In genomic region chr13:21698975-21699679, GRCh38 we compare ENCODE assay signal across 28 cellular contexts. TPM values are rescaled to one million over a fixed set of nuclear protein-coding genes. Genes with fewer than 3 reads are reported as not detected.
DNase-seq lines count a peak whose midpoint lies in the region; ATAC-seq, FAIRE-seq and TF ChIP-seq lines count a peak whose summit lies in the region.
"Had no signal": no experiment of that assay in that cellular context is flagged by ENCODE, and none has a peak within 500 bp of the region (broad histone marks: within the 10 kb centered on the region; RNA-seq: fewer than 3 reads in every experiment).

No MANE protein-coding gene starts in this region.

- H3K4ac ChIP-seq in IMR-90 (ENCODE audit: low read depth, low read length), result no peak overlapping the region

- no peak overlapping the region for H3K56ac ChIP-seq in IMR-90 (ENCODE audit: extremely low read depth, insufficient read depth, low read length)

- no peak for TF ChIP-seq POLR2A in IMR-90 (IDR thresholded peaks at IDR 0.05; ENCODE audit: low read depth, low read length)

- 0 out of 2 replicates have a peak, but pooled peaks cover 1% of the 10 kb centered on the region for H3K36me3 ChIP-seq in IMR-90 (ENCODE audit: control insufficient read depth, insufficient read depth, low read length)
- H3K36me3 ChIP-seq in kidney (ENCODE audit: control insufficient read depth in 1 of 2, insufficient read depth in 2 of 2, low read length in 2 of 2), result peaks cover 0 to 3% of the 10 kb centered on the region in 2 donors
- no peaks in the 10 kb centered on the region for H3K36me3 ChIP-seq in upper lobe of right lung
- H3K36me3 ChIP-seq: Peyer's patch had no signal

- H4K5ac ChIP-seq in IMR-90 (ENCODE audit: low read depth, low read length), result no peak overlapping the region

- H4K8ac ChIP-seq in IMR-90 (ENCODE audit: low read depth in 2 of 2, low read length in 2 of 2), result no peak overlapping the region

- ATAC-seq in IMR-90 (ENCODE audit: low read depth) (no peak), upper lobe of right lung (peak; percentile 64), HG02884 (IDR thresholded peaks at IDR 0.05; ENCODE audit: unreplicated experiment) (no peak)
- ATAC-seq: HCT116, HepG2, K562, SK-N-SH treated with all-trans-retinoic acid at 6 μM for 48 hours had no signal

- H3K4me3 ChIP-seq in IMR-90 (ENCODE audit: insufficient read depth, low read depth, low read length) (no peak overlapping the region), kidney (ENCODE audit: low read length in 2 of 2) (no peak overlapping the region), upper lobe of right lung (no peak overlapping the region)
- H3K4me3 ChIP-seq: K562, Peyer's patch had no signal

- H3K18ac ChIP-seq in IMR-90 (ENCODE audit: low read depth, low read length), result no peak overlapping the region

- no peaks in the 10 kb centered on the region; the same call in 1 of the 2 replicates for H3K4me1 ChIP-seq in IMR-90 (ENCODE audit: control insufficient read depth, insufficient read depth, low read length)
- H3K4me1 ChIP-seq in kidney (ENCODE audit: control insufficient read depth in 1 of 2, insufficient read depth in 1 of 2, low read depth in 1 of 2, low read length in 2 of 2), result peaks cover 3 to 5% of the 10 kb centered on the region in 2 donors
- H3K4me1 ChIP-seq in upper lobe of right lung, result no peaks in the 10 kb centered on the region
- H3K4me1 ChIP-seq: Peyer's patch had no signal

- H2AK5ac ChIP-seq in IMR-90 (ENCODE audit: low read depth, low read length), result no peak overlapping the region

- H3K9me3 Mint-ChIP-seq in CD14-positive monocyte, result peaks cover 0 to 2% (median 0%) of the 10 kb centered on the region in 7 donors
- H3K9me3 Mint-ChIP-seq: CD4-positive, alpha-beta memory T cell had no signal

- DNase-seq in NOMO-1 treated with DMSO at 0.1 percent for 48 hours (lab: John Stamatoyannopoulos, UW; ENCODE audit: unreplicated experiment) (peak; percentile 49), NOMO-1 treated with dmso at 0.1 percent for 144 hours (lab: John Stamatoyannopoulos, UW; ENCODE audit: unreplicated experiment) (no peak), IMR-90 (no peak), kidney (no peak), upper lobe of right lung (no peak), CD14-positive monocyte (ENCODE audit: low spot score) (no peak)
- DNase-seq: CD4-positive, alpha-beta memory T cell; COR-L47; DMS79; GF-D8; MV-4-11; NCI-H1105; NCI-H1436 treated with DMSO at 0.1 percent for 48 hours; NCI-H187 treated with DMSO at 0.1 percent for 48 hours; NCI-H2107; NCI-H446 treated with DMSO at 0.1 percent for 48 hours; NCI-H69; OCI-M1; Peyer's patch had no signal

- in situ Hi-C loops in IMR-90 (cut with MboI; ENCODE audit: low sequenced_read_pairs), result no loop called here

- no peak overlapping the region for H3K27ac Mint-ChIP-seq in CD14-positive monocyte

- H4K91ac ChIP-seq in IMR-90 (ENCODE audit: insufficient read depth, low read depth, low read length), result no peak overlapping the region

- no peaks in the 10 kb centered on the region for H3K36me3 Mint-ChIP-seq in CD14-positive monocyte

- H3K27me3 ChIP-seq in IMR-90 (ENCODE audit: control insufficient read depth, insufficient read depth, low read length) (peaks cover 4% of the 10 kb centered on the region; the same call in 1 of the 2 replicates), upper lobe of right lung (no peaks in the 10 kb centered on the region)
- H3K27me3 ChIP-seq: Peyer's patch had no signal

- H3K9ac ChIP-seq in IMR-90 (ENCODE audit: low read depth, low read length) (no peak overlapping the region), kidney (ENCODE audit: low read length in 2 of 2) (peak overlapping the region in 1 of 2 donors; percentile 38)

- CTCF ChIA-PET in IMR-90 (lab: Yijun Ruan, JAX), result no interaction called here

- no peaks in the 10 kb centered on the region for H3K4me1 Mint-ChIP-seq in CD14-positive monocyte
- H3K4me1 Mint-ChIP-seq: CD4-positive, alpha-beta memory T cell had no signal

- no peaks in the 10 kb centered on the region; the same call in 1 of the 2 replicates for H3K9me1 ChIP-seq in IMR-90 (ENCODE audit: insufficient read depth, low read length)

- H2BK120ac ChIP-seq in IMR-90 (ENCODE audit: low read depth, low read length), result no peak overlapping the region

- H3K4me3 Mint-ChIP-seq in CD14-positive monocyte, result no peak overlapping the region
- H3K4me3 Mint-ChIP-seq: CD4-positive, alpha-beta memory T cell had no signal

- no peak for TF ChIP-seq RAD21 in IMR-90 (IDR thresholded peaks at IDR 0.05; ENCODE audit: low read length)

- BruUV-seq in IMR-90 (replicated peaks; lab: Mats Ljungman, UMichigan), result no TSS peak

- no CpG with 5 or more reads among the region's 4 CpGs for WGBS in IMR-90 (ENCODE audit: extremely low coverage in 2 of 2, insufficient read length in 1 of 2), 2 experiments

- intact Hi-C loops in IMR-90 (cut with micrococcal nuclease), result no loop called here
- intact Hi-C loops in kidney (cut with DNase I), result no loop called here
- intact Hi-C loops in upper lobe of right lung (cut with DNase I), result no loop called here
- intact Hi-C loops in CD14-positive monocyte (cut with micrococcal nuclease), result no loop called here

- dilution Hi-C loops in IMR-90 (cut with HindIII; ENCODE audit: low sequenced_read_pairs, unreplicated experiment), result no loop called here

- H3K27me3 Mint-ChIP-seq in CD14-positive monocyte (ENCODE audit: low read depth in 3 of 3), result peaks cover 0 to 6% (median 3%) of the 10 kb centered on the region in 3 donors

- no peak overlapping the region for H2BK20ac ChIP-seq in IMR-90 (ENCODE audit: low read depth, low read length)

- peak overlapping the region; percentile 45 for H2AFZ ChIP-seq in IMR-90 (replicated peaks; ENCODE audit: low read length, poor library complexity)

- H2BK5ac ChIP-seq in IMR-90 (ENCODE audit: low read depth, low read length, poor library complexity, severe bottlenecking), result no peak overlapping the region

- H3K9me3 ChIP-seq in IMR-90 (ENCODE audit: control insufficient read depth, insufficient read depth, low read length) (no peaks in the 10 kb centered on the region), kidney (ENCODE audit: control insufficient read depth in 1 of 2, low read length in 2 of 2) (no peaks in the 10 kb centered on the region), upper lobe of right lung (no peaks in the 10 kb centered on the region)
- H3K9me3 ChIP-seq: Peyer's patch had no signal

- H3K14ac ChIP-seq in IMR-90 (replicated peaks; ENCODE audit: low read depth, low read length), result no peak overlapping the region

- H4K20me1 ChIP-seq in IMR-90 (ENCODE audit: insufficient read depth, low read length), result no peaks in the 10 kb centered on the region; the same call in 1 of the 2 replicates

- no peak overlapping the region for H2AK9ac ChIP-seq in IMR-90 (replicated peaks; ENCODE audit: low read depth, low read length, poor library complexity)

- H3K79me1 ChIP-seq in IMR-90 (ENCODE audit: low read depth in 1 of 2, low read length in 2 of 2), result no peaks in the 10 kb centered on the region

- H2BK15ac ChIP-seq in IMR-90 (ENCODE audit: low read depth, low read length), result no peak overlapping the region

- H3K4me2 ChIP-seq in IMR-90 (ENCODE audit: low read depth, low read length), result no peak overlapping the region

- no peak overlapping the region for H3K23ac ChIP-seq in IMR-90 (ENCODE audit: low read depth, low read length)

- no peak for FAIRE-seq in kidney (lab: Jason Lieb, UNC)
- FAIRE-seq: GM12891, HepG2, K562 had no signal

- no peak overlapping the region for H3K27ac ChIP-seq in IMR-90 (ENCODE audit: insufficient read depth, low read length)
- H3K27ac ChIP-seq in kidney (ENCODE audit: low read depth in 2 of 2, low read length in 2 of 2), result peak overlapping the region; percentile 37 to 41
- no peak overlapping the region for H3K27ac ChIP-seq in upper lobe of right lung
- H3K27ac ChIP-seq: Peyer's patch had no signal

- POLR2A ChIA-PET in IMR-90 (lab: Charles Lee; ENCODE audit: unreplicated experiment), result no interaction called here

- TF ChIP-seq CTCF in IMR-90 (conservative IDR thresholded peaks at IDR 0.05; ENCODE audit: low read depth, low read length) (no peak), kidney (IDR thresholded peaks at IDR 0.05; ENCODE audit: borderline replicate concordance, extremely low read depth, insufficient read depth) (no peak), upper lobe of right lung (IDR thresholded peaks at IDR 0.05) (no peak), CD14-positive monocyte (IDR thresholded peaks at IDR 0.05) (no peak)

TF ChIP-seq in IMR-90, 13 proteins besides CTCF, POLR2A, EP300 and RAD21:
- TF ChIP-seq CHD1 (IDR thresholded peaks at IDR 0.05; ENCODE audit: low read depth, low read length), result no peak
- no peak for TF ChIP-seq RFX5 (IDR thresholded peaks at IDR 0.05; ENCODE audit: low read depth, low read length)
- no peak for TF ChIP-seq CEBPB (IDR thresholded peaks at IDR 0.05; ENCODE audit: low read depth, low read length)
- TF ChIP-seq MAZ (IDR thresholded peaks at IDR 0.05; ENCODE audit: borderline replicate concordance, low read depth, low read length), result no peak

RNA-seq across cellular contexts. Expression of gene FGF9, which starts 28.3 kb away (rescaled TPM):
- total RNA-seq in IMR-90 (2012; rRNA removed), result under 0.01 TPM in 2 replicates
- polyA plus RNA-seq in IMR-90 (2012; rRNA removed), result 0.03 and 0.05 TPM in 2 replicates
- polyA plus RNA-seq in IMR-90 (2012; cell fraction: cytosol; rRNA removed), result 0.01 TPM in 1 of 2 replicates, not detected in the other
- polyA plus RNA-seq in IMR-90 (2012; cell fraction: nucleus; rRNA removed; ENCODE audit: low replicate concordance), result 0.07 and 0.39 TPM in 2 replicates
- total RNA-seq in kidney, result 8.6 TPM
- polyA plus RNA-seq in kidney (ENCODE audit: insufficient read depth, low read depth, low replicate concordance), result 8.5 TPM
- total RNA-seq in upper lobe of right lung, result 2.7 TPM
- polyA plus RNA-seq in CD14-positive monocyte, result under 1 TPM; 0.03 to 0.16 TPM
- total RNA-seq: A172, HepG2, K562, LHCN-M2 had no signal
- polyA plus RNA-seq: BJ, HepG2, K562 had no signal

Comparison
In these comparisons a context has a peak if more than half of its experiments do, and no peak if none do; other contexts are left out.
1. H3K27ac ChIP-seq: peak in kidney (2 of 2); none in IMR-90 (single experiment) and upper lobe of right lung (single experiment).